ENCODE assay signal across 36 cellular contexts in genomic region chr17:17665255-17665654, GRCh38.
"Had no signal": no experiment of that assay in that cellular context is flagged by ENCODE, and none has a peak within 500 bp of the region (broad histone marks: within the 10 kb centered on the region; RNA-seq: fewer than 3 reads in every experiment).

No MANE protein-coding gene starts in this region.

- H3K27ac ChIP-seq: ascending aorta, cardiac muscle cell, VCaP had no signal

- H3K27ac Mint-ChIP-seq: activated B cell treated with CpG ODN at 0.5 μM for 24 hours; activated CD4-positive, alpha-beta memory T cell treated with anti-CD3 and anti-CD28 coated beads for 36 hours; activated CD4-positive, alpha-beta T cell treated with anti-CD3 and anti-CD28 coated beads, Interleukin-2, amount 10 ng/mL, durations not matched to agents 24 days and 14 days; activated CD8-positive, alpha-beta T cell treated with anti-CD3 and anti-CD28 coated beads for 36 hours; activated naive CD4-positive, alpha-beta T cell treated with anti-CD3 and anti-CD28 coated beads for 36 hours; activated naive CD4-positive, alpha-beta T cell treated with anti-CD3 and anti-CD28 coated beads, Interleukin-2, amount 50 U/mL, for 72 hours; activated naive CD8-positive, alpha-beta T cell treated with anti-CD3 and anti-CD28 coated beads for 36 hours; activated T-cell treated with anti-CD3 and anti-CD28 coated beads, Interleukin-2, amount 50 U/mL, for 72 hours; activated T-helper 1 cell treated with anti-CD3 and anti-CD28 coated beads, Interleukin-12 subunit alpha, Interleukin-12 subunit beta, Interleukin-2, Interleukin-4 antibody, amounts not matched to agents 30 ng/mL and 10 ng/mL and 1 ng/mL, durations not matched to agents 14 hours and 24 hours and 36 hours; activated T-helper 17 cell treated with anti-CD3 and anti-CD28 coated beads, Interleukin-2, amount 50 U/mL, for 72 hours; T-helper 2 cell treated with Interferon-gamma antibody and Interleukin-4, amounts not matched to agents 5 μg/mL and 100 μg/mL, for 36 hours had no signal

- DNase-seq: activated B cell treated with CpG ODN at 0.5 μM for 24 hours; activated CD4-positive, alpha-beta memory T cell treated with anti-CD3 and anti-CD28 coated beads for 36 hours; activated CD4-positive, alpha-beta T cell treated with anti-CD3 and anti-CD28 coated beads for 4 hours; activated CD4-positive, alpha-beta T cell treated with anti-CD3 and anti-CD28 coated beads, Interleukin-2, amount 10 ng/mL, durations not matched to agents 24 days and 14 days; activated CD4-positive, alpha-beta T cell treated with anti-CD3 and anti-CD28 coated beads, Interleukin-2, amount 50 U/mL, for 1 hour; activated CD4-positive, alpha-beta T cell treated with anti-CD3 and anti-CD28 coated beads, Interleukin-2, amount 50 U/mL, for 4 hours; activated CD4-positive, CD25-positive, alpha-beta regulatory T cell treated with anti-CD3 and anti-CD28 coated beads, Interleukin-2, amount 50 U/mL, for 72 hours; activated CD8-positive, alpha-beta memory T cell treated with anti-CD3 and anti-CD28 coated beads, Interleukin-2, amount 50 U/mL, for 4 hours; activated CD8-positive, alpha-beta T cell treated with anti-CD3 and anti-CD28 coated beads for 36 hours; activated effector memory CD4-positive, alpha-beta T cell treated with anti-CD3 and anti-CD28 coated beads, Interleukin-2, amount 50 U/mL, for 16 hours; activated gamma-delta T cell treated with Interleukin-2 at 50 U/mL for 16 hours; activated naive CD4-positive, alpha-beta T cell; activated naive CD4-positive, alpha-beta T cell treated with anti-CD3 and anti-CD28 coated beads for 36 hours; activated naive CD4-positive, alpha-beta T cell treated with anti-CD3 and anti-CD28 coated beads, Interleukin-2, amount 50 U/mL, for 16 hours; activated naive CD8-positive, alpha-beta T cell treated with anti-CD3 and anti-CD28 coated beads for 36 hours; activated T-cell treated with anti-CD3 and anti-CD28 coated beads for 4 hours; activated T-cell treated with anti-CD3 and anti-CD28 coated beads, Interleukin-2, amount 50 U/mL, for 1 hour; activated T-cell treated with anti-CD3 and anti-CD28 coated beads, Interleukin-2, amount 50 U/mL, for 4 hours; activated T-cell treated with anti-CD3 and anti-CD28 coated beads, Interleukin-2, amount 50 U/mL, for 72 hours; amygdala; anterior cingulate cortex; caudate nucleus; cerebellar nuclear complex; T-helper 2 cell; T-helper 9 cell had no signal

- H3K4me1 ChIP-seq: ascending aorta had no signal

- FAIRE-seq: bronchial epithelial cell, TTC549 had no signal

- H3K27me3 ChIP-seq: ascending aorta, cardiac muscle cell had no signal

- H3K9me3 ChIP-seq: ascending aorta had no signal

- H3K9me3 Mint-ChIP-seq: activated B cell treated with CpG ODN at 0.5 μM for 24 hours; activated CD4-positive, alpha-beta memory T cell treated with anti-CD3 and anti-CD28 coated beads for 36 hours; activated CD4-positive, alpha-beta T cell treated with anti-CD3 and anti-CD28 coated beads, Interleukin-2, amount 10 ng/mL, durations not matched to agents 24 days and 14 days; activated CD8-positive, alpha-beta T cell treated with anti-CD3 and anti-CD28 coated beads for 36 hours; activated naive CD4-positive, alpha-beta T cell treated with anti-CD3 and anti-CD28 coated beads for 36 hours; activated naive CD4-positive, alpha-beta T cell treated with anti-CD3 and anti-CD28 coated beads, Interleukin-2, amount 50 U/mL, for 72 hours; activated naive CD8-positive, alpha-beta T cell treated with anti-CD3 and anti-CD28 coated beads for 36 hours; activated T-cell treated with anti-CD3 and anti-CD28 coated beads, Interleukin-2, amount 50 U/mL, for 4 hours; activated T-cell treated with anti-CD3 and anti-CD28 coated beads, Interleukin-2, amount 50 U/mL, for 72 hours; activated T-helper 1 cell treated with anti-CD3 and anti-CD28 coated beads, Interleukin-12 subunit alpha, Interleukin-12 subunit beta, Interleukin-2, Interleukin-4 antibody, amounts not matched to agents 30 ng/mL and 10 ng/mL and 1 ng/mL, durations not matched to agents 14 hours and 24 hours and 36 hours; activated T-helper 17 cell treated with anti-CD3 and anti-CD28 coated beads, Interleukin-2, amount 50 U/mL, for 72 hours; central memory CD8-positive, alpha-beta T cell; T-helper 2 cell treated with Interferon-gamma antibody and Interleukin-4, amounts not matched to agents 5 μg/mL and 100 μg/mL, for 36 hours had no signal

- H3K27me3 Mint-ChIP-seq: activated B cell treated with CpG ODN at 0.5 μM for 24 hours; activated CD4-positive, alpha-beta memory T cell treated with anti-CD3 and anti-CD28 coated beads for 36 hours; activated CD4-positive, alpha-beta T cell treated with anti-CD3 and anti-CD28 coated beads, Interleukin-2, amount 10 ng/mL, durations not matched to agents 24 days and 14 days; activated CD8-positive, alpha-beta T cell treated with anti-CD3 and anti-CD28 coated beads for 36 hours; activated naive CD8-positive, alpha-beta T cell treated with anti-CD3 and anti-CD28 coated beads for 36 hours; activated T-helper 17 cell treated with anti-CD3 and anti-CD28 coated beads, Interleukin-2, amount 50 U/mL, for 72 hours; central memory CD8-positive, alpha-beta T cell had no signal

- ATAC-seq: activated CD8-positive, alpha-beta T cell treated with anti-CD3 and anti-CD28 coated beads for 36 hours; activated naive CD4-positive, alpha-beta T cell treated with anti-CD3 and anti-CD28 coated beads, Interleukin-2, amount 50 U/mL, for 72 hours; activated T-cell treated with anti-CD3 and anti-CD28 coated beads, Interleukin-2, amount 50 U/mL, for 4 hours; activated T-cell treated with anti-CD3 and anti-CD28 coated beads, Interleukin-2, amount 50 U/mL, for 72 hours; activated T-helper 17 cell treated with anti-CD3 and anti-CD28 coated beads, Interleukin-2, amount 50 U/mL, for 72 hours had no signal

- H3K36me3 ChIP-seq: ascending aorta, cardiac muscle cell had no signal

- H3K4me3 Mint-ChIP-seq: activated B cell treated with CpG ODN at 0.5 μM for 24 hours; activated CD4-positive, alpha-beta memory T cell treated with anti-CD3 and anti-CD28 coated beads for 36 hours; activated CD4-positive, alpha-beta T cell treated with anti-CD3 and anti-CD28 coated beads, Interleukin-2, amount 10 ng/mL, durations not matched to agents 24 days and 14 days; activated CD8-positive, alpha-beta T cell treated with anti-CD3 and anti-CD28 coated beads for 36 hours; activated naive CD4-positive, alpha-beta T cell treated with anti-CD3 and anti-CD28 coated beads for 36 hours; activated naive CD8-positive, alpha-beta T cell treated with anti-CD3 and anti-CD28 coated beads for 36 hours; activated T-cell treated with anti-CD3 and anti-CD28 coated beads, Interleukin-2, amount 50 U/mL, for 4 hours; activated T-cell treated with anti-CD3 and anti-CD28 coated beads, Interleukin-2, amount 50 U/mL, for 72 hours; activated T-helper 1 cell treated with anti-CD3 and anti-CD28 coated beads, Interleukin-12 subunit alpha, Interleukin-12 subunit beta, Interleukin-2, Interleukin-4 antibody, amounts not matched to agents 30 ng/mL and 10 ng/mL and 1 ng/mL, durations not matched to agents 14 hours and 24 hours and 36 hours; activated T-helper 17 cell treated with anti-CD3 and anti-CD28 coated beads, Interleukin-2, amount 50 U/mL, for 72 hours; brain; central memory CD8-positive, alpha-beta T cell; T-helper 2 cell treated with Interferon-gamma antibody and Interleukin-4, amounts not matched to agents 5 μg/mL and 100 μg/mL, for 36 hours had no signal

- H3K36me3 Mint-ChIP-seq: activated CD4-positive, alpha-beta memory T cell treated with anti-CD3 and anti-CD28 coated beads for 36 hours; activated naive CD4-positive, alpha-beta T cell treated with anti-CD3 and anti-CD28 coated beads, Interleukin-2, amount 50 U/mL, for 72 hours; activated naive CD8-positive, alpha-beta T cell treated with anti-CD3 and anti-CD28 coated beads for 36 hours; brain had no signal

- H3K4me3 ChIP-seq: ascending aorta, cardiac muscle cell had no signal
